8 cellular contexts compared by ENCODE assay signal in genomic region chr15:89912674-89913396, GRCh38. TPM values are rescaled to one million over a fixed set of nuclear protein-coding genes. Genes with fewer than 3 reads are reported as not detected.
DNase-seq lines count a peak whose midpoint lies in the region; ATAC-seq and TF ChIP-seq lines count a peak whose summit lies in the region.

TSS of gene ARPIN (minus strand) at chr15:89912952. CDS start at chr15:89912835, 117 bp downstream.

- H3K79me1 ChIP-seq in IMR-90 (ENCODE audit: low read depth in 1 of 2, low read length in 2 of 2) = peaks cover 3 to 11% of the 10 kb centered on the region in 2 experiments; a peak in 3 of 4 replicates

- H4K20me1 ChIP-seq in IMR-90 (ENCODE audit: insufficient read depth, low read length) (no peaks in the 10 kb centered on the region), osteoblast (ENCODE audit: insufficient read depth, low read length) (no peaks in the 10 kb centered on the region)

- H2AFZ ChIP-seq in IMR-90 (replicated peaks; ENCODE audit: low read length, poor library complexity) = peak within 1 kb of the TSS; percentile 91
- peak within 1 kb of the TSS; percentile 99 for H2AFZ ChIP-seq in osteoblast (ENCODE audit: low read length)

- no peak for TF ChIP-seq CTCF in IMR-90 (conservative IDR thresholded peaks at IDR 0.05; ENCODE audit: low read depth, low read length)
- peak in 2 of 9 donors; percentile 6 to 10 for TF ChIP-seq CTCF in heart right ventricle (IDR thresholded peaks at IDR 0.05)
- TF ChIP-seq CTCF in osteoblast (IDR thresholded peaks at IDR 0.05; ENCODE audit: extremely low read depth, low read depth, low read length) = no peak

- H3K23ac ChIP-seq in IMR-90 (ENCODE audit: low read depth, low read length) = peak within 1 kb of the TSS; percentile 92

- peak within 1 kb of the TSS; percentile 75 for H3K9ac ChIP-seq in IMR-90 (ENCODE audit: low read depth, low read length)

- H2BK120ac ChIP-seq in IMR-90 (ENCODE audit: low read depth, low read length) = peak within 1 kb of the TSS; percentile 73

- H3K4me3 ChIP-seq in IMR-90 (ENCODE audit: insufficient read depth, low read depth, low read length) = peak within 1 kb of the TSS; percentile 81
- H3K4me3 ChIP-seq in heart right ventricle = peak within 1 kb of the TSS; percentile 53 to 95 (median 81)
- peak within 1 kb of the TSS; percentile 85 for H3K4me3 ChIP-seq in osteoblast (ENCODE audit: insufficient read depth, low read length)

- DNase-seq in CD1c-positive myeloid dendritic cell (ENCODE audit: extremely low spot score) (peak; percentile 41), IMR-90 (peak; percentile 32), amniotic epithelial cell (ENCODE audit: low read depth) (peak; percentile 34), heart right ventricle (peak; percentile 56 to 72), osteoblast (ENCODE audit: insufficient read length, low spot score, missing footprints) (peak; percentile 95), NCI-H2107 (lab: John Stamatoyannopoulos, UW) (no peak)

- peaks cover 2% of the 10 kb centered on the region for H3K79me2 ChIP-seq in osteoblast (ENCODE audit: insufficient read depth, low read length)

- H4K5ac ChIP-seq in IMR-90 (ENCODE audit: low read depth, low read length) = peak within 1 kb of the TSS; percentile 96

- H3K36me3 ChIP-seq in IMR-90 (ENCODE audit: control insufficient read depth, insufficient read depth, low read length) = peaks cover 5% of the 10 kb centered on the region
- H3K36me3 ChIP-seq in heart right ventricle = peaks cover 0 to 29% (median 2%) of the 10 kb centered on the region in 9 donors
- peaks cover 6% of the 10 kb centered on the region for H3K36me3 ChIP-seq in osteoblast (ENCODE audit: insufficient read depth, low read length)

- peak within 1 kb of the TSS; percentile 66 for H3K18ac ChIP-seq in IMR-90 (ENCODE audit: low read depth, low read length)

- H3K27me3 ChIP-seq in IMR-90 (ENCODE audit: control insufficient read depth, insufficient read depth, low read length) (no peaks in the 10 kb centered on the region), heart right ventricle (peaks cover 0 to 9% (median 0%) of the 10 kb centered on the region in 7 donors), osteoblast (ENCODE audit: insufficient read depth, low read length) (no peaks in the 10 kb centered on the region)

- no peak for TF ChIP-seq POLR2A in IMR-90 (IDR thresholded peaks at IDR 0.05; ENCODE audit: low read depth, low read length)

- H2BK15ac ChIP-seq in IMR-90 (ENCODE audit: low read depth, low read length) = no peak within 1 kb of the TSS

- TF ChIP-seq RAD21 in IMR-90 (IDR thresholded peaks at IDR 0.05; ENCODE audit: low read length) = no peak

- POLR2A ChIA-PET in IMR-90 (lab: Charles Lee; ENCODE audit: unreplicated experiment) = interaction anchor here (0.5 to 1.0 kb wide), 3 partner anchors 15 to 90 kb away, joined by 3 to 4 read pairs (median 3); partner anchors contain the start of gene AP3S2

- H3K27ac ChIP-seq in IMR-90 (ENCODE audit: insufficient read depth, low read length) (peak within 1 kb of the TSS; percentile 70), heart right ventricle (peak within 1 kb of the TSS in 9 of 10 donors; percentile 76 to 89 (median 81)), osteoblast (ENCODE audit: low read depth, low read length) (peak within 1 kb of the TSS; percentile 36)

- in situ Hi-C loops in IMR-90 (cut with MboI; ENCODE audit: low sequenced_read_pairs) = no loop called here

- peak within 1 kb of the TSS; percentile 93 for H3K14ac ChIP-seq in IMR-90 (replicated peaks; ENCODE audit: low read depth, low read length)

- ATAC-seq in IMR-90 (ENCODE audit: low read depth) = peak; percentile 92
- ATAC-seq in heart right ventricle = peak; percentile 81 to 93 (median 90)
- ATAC-seq in GM21390 (IDR thresholded peaks at IDR 0.05; ENCODE audit: unreplicated experiment) = no peak
- ATAC-seq in activated CD4-positive, CD25-positive, alpha-beta regulatory T cell treated with anti-CD3 and anti-CD28 coated beads, Interleukin-2, amount 50 U/mL, for 24 hours = no peak

- BruUV-seq in IMR-90 (replicated peaks; lab: Mats Ljungman, UMichigan) = no TSS peak

- H3K4ac ChIP-seq in IMR-90 (ENCODE audit: low read depth, low read length) = peak within 1 kb of the TSS; percentile 85

- H4K91ac ChIP-seq in IMR-90 (ENCODE audit: insufficient read depth, low read depth, low read length) = peak within 1 kb of the TSS; percentile 75

- peaks cover 2% of the 10 kb centered on the region; the same call in 1 of the 2 replicates for H3K4me1 ChIP-seq in IMR-90 (ENCODE audit: control insufficient read depth, insufficient read depth, low read length)
- H3K4me1 ChIP-seq in heart right ventricle = peaks cover 5 to 24% (median 16%) of the 10 kb centered on the region in 9 donors
- peaks cover 16% of the 10 kb centered on the region for H3K4me1 ChIP-seq in osteoblast (ENCODE audit: insufficient read depth, low read length)

- H3K4me2 ChIP-seq in IMR-90 (ENCODE audit: low read depth, low read length) (peak within 1 kb of the TSS; percentile 98), osteoblast (ENCODE audit: insufficient read depth, low read length) (peak within 1 kb of the TSS; percentile 90)

- peak within 1 kb of the TSS; percentile 93 to 99 for H4K8ac ChIP-seq in IMR-90 (ENCODE audit: low read depth in 2 of 2, low read length in 2 of 2)

- 2% methylated on average over 27 of the region's 57 CpGs; no CpG with 5 or more reads in 1 of the 2 experiments for WGBS in IMR-90 (ENCODE audit: extremely low coverage in 2 of 2, insufficient read length in 1 of 2), 2 experiments
- WGBS in heart right ventricle, 2 donors = 5 to 8% methylated on average over 57 of the region's 57 CpGs

- peak within 1 kb of the TSS; percentile 52 for H2BK5ac ChIP-seq in IMR-90 (ENCODE audit: low read depth, low read length, poor library complexity, severe bottlenecking)

- CTCF ChIA-PET in IMR-90 (lab: Yijun Ruan, JAX) = interaction anchor here (0.5 to 1.1 kb wide), 2 partner anchors 25 to 308 kb away, joined by 3 read pairs; no protein-coding TSS in a partner anchor

- intact Hi-C loops in IMR-90 (cut with micrococcal nuclease) = loop anchor here (5.0 kb wide), 1 partner anchor 159 kb away; no protein-coding TSS in a partner anchor
- intact Hi-C loops in heart right ventricle (cut with DNase I) = loop anchor here in 4 of 10 donors (5.0 to 10.0 kb wide), 3 partner anchors 54 to 159 kb away; partner anchors contain the start of gene ZNF710 (in 1 of the 4)

- H3K56ac ChIP-seq in IMR-90 (ENCODE audit: extremely low read depth, insufficient read depth, low read length) = peak within 1 kb of the TSS; percentile 37

- H2AK5ac ChIP-seq in IMR-90 (ENCODE audit: low read depth, low read length) = peak within 1 kb of the TSS; percentile 40; the same call in 1 of the 2 replicates

- peak within 1 kb of the TSS; percentile 94 for H2AK9ac ChIP-seq in IMR-90 (replicated peaks; ENCODE audit: low read depth, low read length, poor library complexity)

- no peaks in the 10 kb centered on the region for H3K9me3 ChIP-seq in IMR-90 (ENCODE audit: control insufficient read depth, insufficient read depth, low read length)
- no peaks in the 10 kb centered on the region for H3K9me3 ChIP-seq in heart right ventricle
- H3K9me3 ChIP-seq in osteoblast (ENCODE audit: low read depth, low read length) = no peaks in the 10 kb centered on the region

- dilution Hi-C loops in IMR-90 (cut with HindIII; ENCODE audit: low sequenced_read_pairs, unreplicated experiment) = no loop called here

- no peak within 1 kb of the TSS for H2BK20ac ChIP-seq in IMR-90 (ENCODE audit: low read depth, low read length)

- H3K9me1 ChIP-seq in IMR-90 (ENCODE audit: insufficient read depth, low read length) = peaks cover 5% of the 10 kb centered on the region; the same call in 1 of the 2 replicates

TF ChIP-seq in IMR-90, 13 proteins besides CTCF, POLR2A, EP300 and RAD21:
- TF ChIP-seq SMC3 (IDR thresholded peaks at IDR 0.05; ENCODE audit: low read depth, low read length) (no peak), MXI1 (IDR thresholded peaks at IDR 0.05; ENCODE audit: borderline replicate concordance, low read depth, low read length) (0 out of 2 replicates have a peak, but pooled peaks have one; percentile 29)

RNA-seq across cellular contexts. Expression of gene ARPIN, which starts in this region (rescaled TPM):
- 3.9 and 5.6 TPM in 2 replicates for total RNA-seq in IMR-90 (2012; rRNA removed)
- 7.7 and 8.8 TPM in 2 replicates for polyA plus RNA-seq in IMR-90 (2012; rRNA removed)
- polyA plus RNA-seq in IMR-90 (2012; cell fraction: cytosol; rRNA removed) = 4.2 and 5.2 TPM in 2 replicates
- 5.4 and 10.6 TPM in 2 replicates for polyA plus RNA-seq in IMR-90 (2012; cell fraction: nucleus; rRNA removed; ENCODE audit: low replicate concordance)
- total RNA-seq in heart right ventricle = 10 to 100 TPM in 9 of 10 donors, 1 to 10 TPM in 1; 7.7 to 12.8 (median 11.3) TPM
- 1 to 10 TPM; 4.6 to 8.0 TPM for polyA plus RNA-seq in heart right ventricle
- total RNA-seq in osteoblast = 14.1 and 17.7 TPM in 2 replicates

Comparison
In these comparisons a context has a peak if more than half of its experiments do, and no peak if none do; other contexts are left out.
1. ATAC-seq: peak in IMR-90 (single experiment) and heart right ventricle (8 of 8); none in GM21390 (single experiment) and activated CD4-positive, CD25-positive, alpha-beta regulatory T cell treated with anti-CD3 and anti-CD28 coated beads, Interleukin-2, amount 50 U/mL, for 24 hours (0 of 2).
2. Peak in every context shown above with its lines, with median percentiles within 50 percentile points of each other: H3K27ac ChIP-seq and H3K4me3 ChIP-seq.